In genomic region chrX:82765806-82766205, GRCh38 we compare ENCODE assay signal across 19 cellular contexts.
"Had no signal": no experiment of that assay in that cellular context is flagged by ENCODE, and none has a peak within 500 bp of the region (broad histone marks: within the 10 kb centered on the region; RNA-seq: fewer than 3 reads in every experiment).

No MANE protein-coding gene starts in this region.

- ATAC-seq: activated T-helper 17 cell treated with anti-CD3 and anti-CD28 coated beads, Interleukin-2, amount 50 U/mL, for 72 hours; body of pancreas; left cardiac atrium; lower lobe of right lung; right lobe of liver; stimulated activated naive CD8-positive, alpha-beta T cell treated with anti-CD3 and anti-CD28 coated beads, Interleukin-15, amount 100 ng/mL, for 72 hours had no signal

- DNase-seq: activated CD4-positive, CD25-positive, alpha-beta regulatory T cell treated with anti-CD3 and anti-CD28 coated beads, Interleukin-2, amount 50 U/mL, for 72 hours; activated naive CD4-positive, alpha-beta T cell treated with anti-CD3 and anti-CD28 coated beads, Interleukin-2, amount 10 ng/mL, durations not matched to agents 7 days and 5 days; activated T-cell treated with anti-CD3 and anti-CD28 coated beads for 4 hours; body of pancreas; caudate nucleus; head of caudate nucleus; immature natural killer cell; left cardiac atrium; lower lobe of right lung; naive B cell; right lobe of liver; spleen; stimulated activated naive CD8-positive, alpha-beta T cell treated with anti-CD3 and anti-CD28 coated beads, Interleukin-15, amount 100 ng/mL, for 72 hours; testis; upper lobe of left lung had no signal

- H3K9ac ChIP-seq: neural progenitor cell had no signal

- H3K27ac ChIP-seq: body of pancreas, coronary artery, esophagus muscularis mucosa, lower lobe of right lung, neural progenitor cell, right lobe of liver, spleen, testis, upper lobe of left lung had no signal

- H3K4me3 ChIP-seq: body of pancreas, coronary artery, esophagus muscularis mucosa, lower lobe of right lung, neural progenitor cell, right lobe of liver, spleen, testis, upper lobe of left lung had no signal

- H3K4me2 ChIP-seq: neural progenitor cell had no signal

- H3K36me3 ChIP-seq: esophagus muscularis mucosa, lower lobe of right lung, neural progenitor cell, right lobe of liver, spleen, upper lobe of left lung had no signal

- H3K27me3 ChIP-seq: body of pancreas, esophagus muscularis mucosa, neural progenitor cell, right lobe of liver, spleen, testis, upper lobe of left lung had no signal

- H3K4me1 ChIP-seq: body of pancreas, esophagus muscularis mucosa, lower lobe of right lung, neural progenitor cell, right lobe of liver, spleen, testis, upper lobe of left lung had no signal

- H3K9me3 ChIP-seq: body of pancreas, lower lobe of right lung, right lobe of liver, testis had no signal

- H2AFZ ChIP-seq: neural progenitor cell had no signal
